Comparison of ENCODE assay signal across 15 cellular contexts in the genomic region with DNA sequence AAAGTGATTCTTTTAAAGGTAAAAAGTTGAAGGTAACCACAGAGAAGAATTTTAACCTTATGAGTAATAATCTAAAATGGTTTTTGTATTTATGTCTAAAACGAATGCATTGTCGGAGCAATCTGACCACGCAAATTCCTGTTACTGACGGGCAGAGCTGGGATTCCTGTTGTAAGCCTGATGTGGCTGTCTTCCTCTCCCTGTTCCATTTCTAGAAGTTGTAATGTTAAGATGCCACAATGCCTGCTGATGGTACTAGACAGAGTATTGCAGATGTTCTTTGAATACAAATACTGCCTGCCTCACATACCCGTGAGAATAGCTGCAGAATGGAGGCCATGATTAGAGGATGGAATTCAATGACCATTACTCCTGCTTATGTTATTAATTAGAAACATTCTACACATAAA.
DNase-seq lines count a peak whose midpoint lies in the region; ATAC-seq, FAIRE-seq and TF ChIP-seq lines count a peak whose summit lies in the region.
"Had no signal": no experiment of that assay in that cellular context is flagged by ENCODE, and none has a peak within 500 bp of the region (broad histone marks: within the 10 kb centered on the region; RNA-seq: fewer than 3 reads in every experiment).

No MANE protein-coding gene starts in this region.

- BruUV-seq in HepG2 (replicated peaks; lab: Mats Ljungman, UMichigan), result no TSS peak

- CTCF ChIA-PET in HepG2 (lab: Yijun Ruan, JAX; ENCODE audit: low intra/inter-chr PET ratio, low total read pairs), result no interaction called here

- no peak overlapping the region for H3K27ac ChIP-seq in HepG2 (ENCODE audit: extremely low read length, insufficient read depth, low read length)
- H3K27ac ChIP-seq in upper lobe of left lung, result no peak overlapping the region
- H3K27ac ChIP-seq: cardiac muscle cell, tibial artery had no signal

- H3K4me3 ChIP-seq in choroid plexus epithelial cell (ENCODE audit: low read depth, low read length) (peak overlapping the region; percentile 29), HepG2 (replicated peaks in 1 of 3; ENCODE audit: insufficient read depth in 1 of 3, low read depth in 2 of 3, low read length in 3 of 3) (no peak overlapping the region), upper lobe of left lung (no peak overlapping the region)
- H3K4me3 ChIP-seq: cardiac muscle cell, lung, tibial artery had no signal

- POLR2A ChIA-PET in HepG2 (lab: Yijun Ruan, JAX), result no interaction called here

- H3K36me3 ChIP-seq in HepG2 (replicated peaks in 1 of 2; ENCODE audit: control insufficient read depth in 1 of 2, insufficient read depth in 2 of 2, low read length in 2 of 2) (no peaks in the 10 kb centered on the region), upper lobe of left lung (no peaks in the 10 kb centered on the region)
- H3K36me3 ChIP-seq: cardiac muscle cell, tibial artery had no signal

- peak; percentile 44 for DNase-seq in AG08396 (ENCODE audit: low spot score)
- DNase-seq in HTR-8/SVneo (ENCODE audit: insufficient read length, low spot score), result peak; percentile 10
- peak; percentile 83 for DNase-seq in choroid plexus epithelial cell (ENCODE audit: low read depth)
- DNase-seq in myocyte (ENCODE audit: low read depth), result peak; percentile 67
- no peak for DNase-seq in HepG2 (ENCODE audit: low spot score)
- DNase-seq in upper lobe of left lung, result no peak
- DNase-seq: activated CD8-positive, alpha-beta T cell treated with anti-CD3 and anti-CD28 coated beads for 36 hours; activated effector memory CD4-positive, alpha-beta T cell treated with Interleukin-2 at 50 U/mL for 16 hours; NCI-H187 treated with DMSO at 0.1 percent for 48 hours; tibial artery had no signal

- TF ChIP-seq POLR2A in HepG2 (IDR thresholded peaks at IDR 0.05; ENCODE audit: insufficient read depth in 1 of 2, low read depth in 2 of 2, low read length in 2 of 2), result no peak
- TF ChIP-seq POLR2A in upper lobe of left lung (IDR thresholded peaks at IDR 0.05), result no peak

- no peaks in the 10 kb centered on the region for H4K20me1 ChIP-seq in HepG2 (ENCODE audit: insufficient read depth, low read length)

- H2AFZ ChIP-seq in HepG2 (ENCODE audit: low read length), result no peak overlapping the region

- H3K9me3 ChIP-seq in HepG2 (ENCODE audit: low read length), result no peaks in the 10 kb centered on the region
- no peaks in the 10 kb centered on the region for H3K9me3 ChIP-seq in upper lobe of left lung
- H3K9me3 ChIP-seq: tibial artery had no signal

- 56% methylated on average over 5 of the region's 5 CpGs for WGBS in HepG2 (ENCODE audit: low lambda C conversion rate)
- WGBS in upper lobe of left lung, 2 donors, result 89 to 91% methylated on average over 5 of the region's 5 CpGs

- no peak for TF ChIP-seq EP300 in HepG2 (IDR thresholded peaks at IDR 0.05; ENCODE audit: low read depth in 2 of 2, low read length in 2 of 2)
- no peak for TF ChIP-seq EP300 in HepG2 (CRISPR knock-in tag; IDR thresholded peaks at IDR 0.05; ENCODE audit: borderline replicate concordance)
- no peak for TF ChIP-seq EP300 in upper lobe of left lung (IDR thresholded peaks at IDR 0.05)

- TF ChIP-seq RAD21 in HepG2 (CRISPR knock-in tag; IDR thresholded peaks at IDR 0.05), result no peak

- in situ Hi-C loops in HepG2 (cut with HindIII; ENCODE audit: extremely low pct_ligation_motif_present, low pct_unique_long_range_greater_than_20kb), result no loop called here

- no peak overlapping the region for H3K4me2 ChIP-seq in HepG2 (ENCODE audit: low read depth, low read length)

- FAIRE-seq in HTR-8/SVneo (lab: Jason Lieb, UNC) (no peak), HepG2 (lab: Jason Lieb, UNC) (no peak)

- no peaks in the 10 kb centered on the region for H3K4me1 ChIP-seq in HepG2 (ENCODE audit: insufficient read depth, low read length)
- no peaks in the 10 kb centered on the region for H3K4me1 ChIP-seq in upper lobe of left lung
- H3K4me1 ChIP-seq: tibial artery had no signal

- TF ChIP-seq CTCF in choroid plexus epithelial cell (conservative IDR thresholded peaks at IDR 0.05; ENCODE audit: low read depth, low read length) (no peak), HepG2 (CRISPR knock-in tag; IDR thresholded peaks at IDR 0.05) (no peak), upper lobe of left lung (IDR thresholded peaks at IDR 0.05) (no peak)

- no peak for ATAC-seq in HG02970 (IDR thresholded peaks at IDR 0.05; ENCODE audit: low FRiP score, unreplicated experiment)
- no peak for ATAC-seq in HepG2
- ATAC-seq in upper lobe of left lung (ENCODE audit: low FRiP score in 2 of 2), result no peak
- ATAC-seq in GM18511 (IDR thresholded peaks at IDR 0.05; ENCODE audit: unreplicated experiment), result no peak
- ATAC-seq: activated CD8-positive, alpha-beta T cell treated with anti-CD3 and anti-CD28 coated beads for 36 hours; Right ventricle myocardium inferior had no signal

- H3K9ac ChIP-seq in HepG2 (ENCODE audit: insufficient read depth, low read depth, low read length), result no peak overlapping the region

- no peaks in the 10 kb centered on the region for H3K27me3 ChIP-seq in HepG2 (ENCODE audit: control insufficient read depth in 1 of 2, insufficient read depth in 2 of 2, low read length in 2 of 2)
- no peaks in the 10 kb centered on the region for H3K27me3 ChIP-seq in upper lobe of left lung
- H3K27me3 ChIP-seq: cardiac muscle cell, tibial artery had no signal

- intact Hi-C loops in HepG2 (cut with micrococcal nuclease; ENCODE audit: unreplicated experiment), result no loop called here

- no peaks in the 10 kb centered on the region for H3K79me2 ChIP-seq in HepG2 (ENCODE audit: insufficient read depth, low read length)

TF ChIP-seq in HepG2, 621 proteins besides CTCF, POLR2A, EP300 and RAD21:
- TF ChIP-seq PHF20 (CRISPR knock-in tag; IDR thresholded peaks at IDR 0.05), result no peak
- TF ChIP-seq, protein P1, sequence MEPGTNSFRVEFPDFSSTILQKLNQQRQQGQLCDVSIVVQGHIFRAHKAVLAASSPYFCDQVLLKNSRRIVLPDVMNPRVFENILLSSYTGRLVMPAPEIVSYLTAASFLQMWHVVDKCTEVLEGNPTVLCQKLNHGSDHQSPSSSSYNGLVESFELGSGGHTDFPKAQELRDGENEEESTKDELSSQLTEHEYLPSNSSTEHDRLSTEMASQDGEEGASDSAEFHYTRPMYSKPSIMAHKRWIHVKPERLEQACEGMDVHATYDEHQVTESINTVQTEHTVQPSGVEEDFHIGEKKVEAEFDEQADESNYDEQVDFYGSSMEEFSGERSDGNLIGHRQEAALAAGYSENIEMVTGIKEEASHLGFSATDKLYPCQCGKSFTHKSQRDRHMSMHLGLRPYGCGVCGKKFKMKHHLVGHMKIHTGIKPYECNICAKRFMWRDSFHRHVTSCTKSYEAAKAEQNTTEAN (CRISPR knock-in tag; conservative IDR thresholded peaks at IDR 0.05), result no peak
- TF ChIP-seq ELF3 (CRISPR knock-in tag; IDR thresholded peaks at IDR 0.05), result no peak
- no peak for TF ChIP-seq ZC3H4 (CRISPR knock-in tag; IDR thresholded peaks at IDR 0.05; ENCODE audit: borderline replicate concordance)

Comparison
In these comparisons a context has a peak if more than half of its experiments do, and no peak if none do; other contexts are left out.
1. DNase-seq: peak in AG08396 (single experiment), HTR-8/SVneo (single experiment), choroid plexus epithelial cell (single experiment) and myocyte (single experiment); none in HepG2 (single experiment) and upper lobe of left lung (0 of 2).